Comparison of ENCODE assay signal across 2 cellular contexts in genomic region chr9:21837501-21837900, GRCh38.
TF ChIP-seq lines count a peak whose summit lies in the region.

No MANE protein-coding gene starts in this region.

TF ChIP-seq in IMR-90, 13 proteins besides CTCF, POLR2A, EP300 and RAD21:
- no peak for TF ChIP-seq MXI1 (IDR thresholded peaks at IDR 0.05; ENCODE audit: borderline replicate concordance, low read depth, low read length)
- TF ChIP-seq MAFK (IDR thresholded peaks at IDR 0.05; ENCODE audit: low read depth, low read length) = no peak
- no peak for TF ChIP-seq RCOR1 (IDR thresholded peaks at IDR 0.05; ENCODE audit: insufficient replicate concordance, low read length)
- TF ChIP-seq NFE2L2 (IDR thresholded peaks at IDR 0.05; ENCODE audit: low read depth, low read length) = no peak
- TF ChIP-seq BHLHE40 (IDR thresholded peaks at IDR 0.05; ENCODE audit: low read depth, low read length) = no peak
- TF ChIP-seq RFX5 (IDR thresholded peaks at IDR 0.05; ENCODE audit: low read depth, low read length) = no peak
- TF ChIP-seq FOS (IDR thresholded peaks at IDR 0.05; ENCODE audit: low read depth, low read length) = no peak

TF ChIP-seq in HepG2, 621 proteins besides CTCF, POLR2A, EP300 and RAD21:
- TF ChIP-seq DRAP1 (CRISPR knock-in tag; IDR thresholded peaks at IDR 0.05) (no peak), KDM2A (CRISPR knock-in tag; IDR thresholded peaks at IDR 0.05; ENCODE audit: borderline replicate concordance, low read depth) (no peak), TMF1 (CRISPR knock-in tag; IDR thresholded peaks at IDR 0.05; ENCODE audit: low read depth) (no peak), SALL2 (CRISPR knock-in tag; IDR thresholded peaks at IDR 0.05) (no peak), HOXA7 (CRISPR knock-in tag; IDR thresholded peaks at IDR 0.05) (no peak), REPIN1 (CRISPR knock-in tag; IDR thresholded peaks at IDR 0.05; ENCODE audit: borderline replicate concordance, low read depth) (no peak), ZC3H4 (CRISPR knock-in tag; IDR thresholded peaks at IDR 0.05; ENCODE audit: borderline replicate concordance) (no peak), ZNF431 (CRISPR knock-in tag; IDR thresholded peaks at IDR 0.05; ENCODE audit: borderline replicate concordance, low read depth) (no peak), ZNF589 (CRISPR knock-in tag; conservative IDR thresholded peaks at IDR 0.05) (no peak), ZNF558 (CRISPR knock-in tag; IDR thresholded peaks at IDR 0.05; ENCODE audit: borderline replicate concordance) (no peak), JDP2 (CRISPR knock-in tag; IDR thresholded peaks at IDR 0.05; ENCODE audit: borderline replicate concordance) (no peak), MTERF4 (CRISPR knock-in tag; IDR thresholded peaks at IDR 0.05) (no peak), ZNF550 (CRISPR knock-in tag; IDR thresholded peaks at IDR 0.05; ENCODE audit: borderline replicate concordance) (no peak), ZNF317 (CRISPR knock-in tag; IDR thresholded peaks at IDR 0.05) (no peak), IRF9 (CRISPR knock-in tag; IDR thresholded peaks at IDR 0.05; ENCODE audit: borderline replicate concordance) (no peak), TARDBP (CRISPR knock-in tag; IDR thresholded peaks at IDR 0.05) (no peak), PLSCR1 (CRISPR knock-in tag; IDR thresholded peaks at IDR 0.05; ENCODE audit: borderline replicate concordance) (no peak), ZNF513 (CRISPR knock-in tag; conservative IDR thresholded peaks at IDR 0.05) (no peak)
